Comparison of ENCODE assay signal across 25 cellular contexts in genomic region chr12:90970911-90971310, GRCh38. TPM values are rescaled to one million over a fixed set of nuclear protein-coding genes. Genes with fewer than 3 reads are reported as not detected.
DNase-seq lines count a peak whose midpoint lies in the region; ATAC-seq and TF ChIP-seq lines count a peak whose summit lies in the region.
"Had no signal": no experiment of that assay in that cellular context is flagged by ENCODE, and none has a peak within 500 bp of the region (broad histone marks: within the 10 kb centered on the region; RNA-seq: fewer than 3 reads in every experiment).

No MANE protein-coding gene starts in this region.

- no peaks in the 10 kb centered on the region for H3K27me3 Mint-ChIP-seq in mesothelial cell of epicardium (ENCODE audit: low read depth)

- H3K27ac ChIP-seq in SJSA1: no peak overlapping the region
- H3K27ac ChIP-seq in osteoblast (ENCODE audit: low read depth, low read length): no peak overlapping the region
- H3K27ac ChIP-seq: 22Rv1, A549, BLaER1 had no signal

- H3K4me3 ChIP-seq in SJSA1 (no peak overlapping the region), osteoblast (ENCODE audit: insufficient read depth, low read length) (no peak overlapping the region)
- H3K4me3 ChIP-seq: A549, BLaER1 had no signal

- ATAC-seq in GM18867 (IDR thresholded peaks at IDR 0.05; ENCODE audit: unreplicated experiment): peak; percentile 22

- peak overlapping the region; percentile 30 for H3K27ac Mint-ChIP-seq in mesothelial cell of epicardium
- H3K27ac Mint-ChIP-seq: CD14-positive monocyte; CD4-positive, alpha-beta memory T cell; CD4-positive, CD25-positive, alpha-beta regulatory T cell; CD8-positive, alpha-beta memory T cell had no signal

- peak overlapping the region; percentile 1 for H2AFZ ChIP-seq in osteoblast (ENCODE audit: low read length)

- no peaks in the 10 kb centered on the region for H3K79me2 ChIP-seq in osteoblast (ENCODE audit: insufficient read depth, low read length)

- H3K36me3 ChIP-seq in SJSA1 (no peaks in the 10 kb centered on the region), osteoblast (ENCODE audit: insufficient read depth, low read length) (no peaks in the 10 kb centered on the region)
- H3K36me3 ChIP-seq: BE2C, BLaER1 had no signal

- no peak overlapping the region for H3K4me2 ChIP-seq in osteoblast (ENCODE audit: insufficient read depth, low read length)
- H3K4me2 ChIP-seq: BLaER1 had no signal

- H3K36me3 Mint-ChIP-seq in mesothelial cell of epicardium: peaks cover 2% of the 10 kb centered on the region
- H3K36me3 Mint-ChIP-seq: CD14-positive monocyte; CD4-positive, alpha-beta memory T cell; CD4-positive, CD25-positive, alpha-beta regulatory T cell; CD8-positive, alpha-beta memory T cell had no signal

- peaks cover 21% of the 10 kb centered on the region for H3K4me1 ChIP-seq in SJSA1 (replicated peaks)
- H3K4me1 ChIP-seq in osteoblast (ENCODE audit: insufficient read depth, low read length): peaks cover 28% of the 10 kb centered on the region
- H3K4me1 ChIP-seq: BE2C, BLaER1 had no signal

- 0 out of 2 replicates have a peak, but pooled peaks cover 4% of the 10 kb centered on the region for H3K9me3 ChIP-seq in SJSA1 (replicated peaks)
- no peaks in the 10 kb centered on the region for H3K9me3 ChIP-seq in osteoblast (ENCODE audit: low read depth, low read length)
- H3K9me3 ChIP-seq: A549, BE2C, BLaER1 had no signal

- no peak overlapping the region for H3K4me3 Mint-ChIP-seq in mesothelial cell of epicardium
- H3K4me3 Mint-ChIP-seq: CD14-positive monocyte; CD4-positive, alpha-beta memory T cell; CD4-positive, CD25-positive, alpha-beta regulatory T cell; CD8-positive, alpha-beta memory T cell had no signal

- H3K4me1 Mint-ChIP-seq in mesothelial cell of epicardium: peaks cover 32% of the 10 kb centered on the region
- H3K4me1 Mint-ChIP-seq: CD14-positive monocyte; CD4-positive, alpha-beta memory T cell; CD4-positive, CD25-positive, alpha-beta regulatory T cell; CD8-positive, alpha-beta memory T cell had no signal

- H3K9me3 Mint-ChIP-seq in mesothelial cell of epicardium: peaks cover 5% of the 10 kb centered on the region
- H3K9me3 Mint-ChIP-seq: CD4-positive, alpha-beta memory T cell; CD4-positive, CD25-positive, alpha-beta regulatory T cell; CD8-positive, alpha-beta memory T cell had no signal

- no peaks in the 10 kb centered on the region for H4K20me1 ChIP-seq in osteoblast (ENCODE audit: insufficient read depth, low read length)
- H4K20me1 ChIP-seq: BLaER1 had no signal

- DNase-seq in SJSA1 (ENCODE audit: low read depth in 1 of 2, low spot score in 2 of 2): peak; percentile 62 to 80
- DNase-seq in mesothelial cell of epicardium (ENCODE audit: low spot score in 2 of 2, unreplicated experiment in 2 of 2): no peak
- DNase-seq in osteoblast (ENCODE audit: insufficient read length, low spot score, missing footprints): no peak
- no peak for DNase-seq in middle frontal gyrus (ENCODE audit: extremely low spot score, low spot score)
- DNase-seq in GM19238 (ENCODE audit: insufficient read length, low spot score): no peak
- DNase-seq in NCI-H2107 (lab: John Stamatoyannopoulos, UW): no peak
- no peak for DNase-seq in AG08396 (ENCODE audit: low spot score)
- DNase-seq: BE2C; C1 segment of cervical spinal cord; CD4-positive, alpha-beta memory T cell; CD4-positive, CD25-positive, alpha-beta regulatory T cell; CD8-positive, alpha-beta memory T cell; COR-L47; DMS 273 treated with DMSO at 0.1 percent for 48 hours; DMS79; DND-41; EL; GF-D8 had no signal

- TF ChIP-seq CTCF in mesothelial cell of epicardium (IDR thresholded peaks at IDR 0.05; ENCODE audit: unreplicated experiment) (no peak), osteoblast (IDR thresholded peaks at IDR 0.05; ENCODE audit: extremely low read depth, low read depth, low read length) (no peak)

- no peaks in the 10 kb centered on the region for H3K27me3 ChIP-seq in SJSA1 (replicated peaks)
- H3K27me3 ChIP-seq in osteoblast (ENCODE audit: insufficient read depth, low read length): no peaks in the 10 kb centered on the region
- H3K27me3 ChIP-seq: BE2C, BLaER1 had no signal

RNA-seq across cellular contexts. Expression of gene CCER1, which starts 15.9 kb away (rescaled TPM):
- not detected in 2 replicates for total RNA-seq in SJSA1 (2014; rRNA removed; shearing (Covaris generic))
- not detected in 3 replicates for total RNA-seq in mesothelial cell of epicardium
- not detected in 2 replicates for total RNA-seq in osteoblast
- total RNA-seq: A172; CD4-positive, alpha-beta memory T cell; CD4-positive, CD25-positive, alpha-beta regulatory T cell; CD8-positive, alpha-beta memory T cell; Daoy had no signal

RNA-seq across cellular contexts. Expression of gene EPYC, which starts 33.9 kb away (rescaled TPM):
- total RNA-seq in SJSA1 (2014; rRNA removed; shearing (Covaris generic)): 0.05 TPM in 1 of 2 replicates, not detected in the other
- not detected in 3 replicates for total RNA-seq in mesothelial cell of epicardium
- total RNA-seq in osteoblast: 1.8 TPM in 2 replicates
- total RNA-seq: A172; CD4-positive, alpha-beta memory T cell; CD4-positive, CD25-positive, alpha-beta regulatory T cell; CD8-positive, alpha-beta memory T cell; Daoy had no signal

Comparison
In these comparisons a context has a peak if more than half of its experiments do, and no peak if none do; other contexts are left out.
1. DNase-seq: peak in SJSA1 (2 of 2); none in mesothelial cell of epicardium (0 of 2), osteoblast (single experiment), middle frontal gyrus (single experiment), GM19238 (single experiment), NCI-H2107 (single experiment) and AG08396 (single experiment).